ENCODE assay signal across 26 cellular contexts in the genomic region with DNA sequence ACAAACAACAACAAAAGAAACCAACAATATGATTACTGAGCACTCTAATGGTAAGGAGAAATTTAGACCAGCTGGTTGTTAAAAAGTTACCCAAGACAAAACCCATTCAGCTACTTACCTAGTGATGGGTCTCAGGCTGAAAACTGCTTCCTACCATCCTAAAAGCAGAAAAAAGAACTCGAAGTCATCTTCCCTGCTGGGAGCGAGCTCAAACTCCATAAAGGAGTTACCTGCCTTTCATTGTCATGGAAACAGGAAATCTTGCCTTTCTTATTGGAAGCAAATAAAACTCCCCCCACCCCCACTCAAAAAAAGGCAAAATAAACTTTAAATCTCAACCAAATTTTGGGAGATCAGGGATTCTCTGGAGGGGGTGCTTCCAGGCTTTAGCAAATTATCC.
DNase-seq lines count a peak whose midpoint lies in the region; ATAC-seq and TF ChIP-seq lines count a peak whose summit lies in the region.
"Had no signal": no experiment of that assay in that cellular context is flagged by ENCODE, and none has a peak within 500 bp of the region (broad histone marks: within the 10 kb centered on the region; RNA-seq: fewer than 3 reads in every experiment).

No MANE protein-coding gene starts in this region.

- H3K4me2 ChIP-seq in GM23338 (peak overlapping the region; percentile 8), MM.1S (ENCODE audit: low read depth, low read length) (peak overlapping the region; percentile 64; the same call in 1 of the 2 replicates), SU-DHL-6 (ENCODE audit: low read depth, low read length, poor library complexity, severe bottlenecking) (no peak overlapping the region)
- H3K4me2 ChIP-seq: SK-N-SH had no signal

- H3K4me1 ChIP-seq in GM23338 (ENCODE audit: insufficient read depth) (peaks cover 33% of the 10 kb centered on the region), MM.1S (ENCODE audit: low read length) (peaks cover 31% of the 10 kb centered on the region), iPS-18a (ENCODE audit: control insufficient read depth, low read depth, low read length) (peaks cover 15% of the 10 kb centered on the region), A673 (ENCODE audit: insufficient read depth, low read length, poor library complexity, severe bottlenecking) (no peaks in the 10 kb centered on the region)
- H3K4me1 ChIP-seq: HAP-1 had no signal

- H3K9ac ChIP-seq in MM.1S (ENCODE audit: low read length) (peak overlapping the region; percentile 46; the same call in 1 of the 2 replicates), SU-DHL-6 (ENCODE audit: low read length) (no peak overlapping the region), iPS-18a (ENCODE audit: low read length) (peak overlapping the region; percentile 10)
- H3K9ac ChIP-seq: SK-N-SH had no signal

- peak; percentile 50 for ATAC-seq in GM23338
- ATAC-seq: HepG2, PC-3 had no signal

- H3K4me3 ChIP-seq in GM23338 (no peak overlapping the region; the same call in 1 of the 2 replicates), MM.1S (ENCODE audit: low read length) (0 out of 2 replicates have a peak overlapping the region, but pooled peaks have one; percentile 13), SU-DHL-6 (ENCODE audit: insufficient read depth, low read length, poor library complexity, severe bottlenecking) (no peak overlapping the region), iPS-18a (ENCODE audit: low read length) (peak overlapping the region; percentile 6), A673 (ENCODE audit: low read depth, low read length, poor library complexity, severe bottlenecking) (no peak overlapping the region)
- H3K4me3 ChIP-seq: HAP-1 had no signal

- intact Hi-C loops in A673 (cut with micrococcal nuclease; ENCODE audit: unreplicated experiment): no loop called here

- peaks cover 47% of the 10 kb centered on the region for H3K36me3 Mint-ChIP-seq in GM23338 (ENCODE audit: low read depth)
- H3K36me3 Mint-ChIP-seq: CD14-positive monocyte; CD8-positive, alpha-beta memory T cell had no signal

- H2AFZ ChIP-seq in GM23338 (0 out of 2 replicates have a peak overlapping the region, but pooled peaks have one; percentile 0), MM.1S (ENCODE audit: low read length) (peak overlapping the region; percentile 54; the same call in 1 of the 2 replicates), SU-DHL-6 (ENCODE audit: low read depth, low read length, severe bottlenecking) (no peak overlapping the region)

- no peaks in the 10 kb centered on the region for H4K20me1 ChIP-seq in GM23338 (replicated peaks; ENCODE audit: insufficient read depth)
- no peaks in the 10 kb centered on the region for H4K20me1 ChIP-seq in MM.1S (ENCODE audit: insufficient read depth, low read length)
- H4K20me1 ChIP-seq in SU-DHL-6 (ENCODE audit: low read depth, low read length): no peaks in the 10 kb centered on the region

- no peak overlapping the region for H3K27ac Mint-ChIP-seq in GM23338
- H3K27ac Mint-ChIP-seq: CD14-positive monocyte; CD8-positive, alpha-beta memory T cell; HFFc6 had no signal

- POLR2A ChIA-PET in A673 (lab: Charles Lee; ENCODE audit: low non-redundant PET): no interaction called here

- TF ChIP-seq CTCF in GM23338 (conservative IDR thresholded peaks at IDR 0.05; ENCODE audit: low read depth in 2 of 2): no peak
- TF ChIP-seq CTCF in MM.1S (IDR thresholded peaks at IDR 0.05; ENCODE audit: low read length): no peak
- TF ChIP-seq CTCF in SU-DHL-6 (IDR thresholded peaks at IDR 0.05; ENCODE audit: insufficient read depth, low read length, poor library complexity, severe bottlenecking): no peak
- TF ChIP-seq CTCF in A673 (conservative IDR thresholded peaks at IDR 0.05; ENCODE audit: low read depth, low read length): no peak

- no peaks in the 10 kb centered on the region for H3K27me3 Mint-ChIP-seq in GM23338 (ENCODE audit: insufficient read depth, low read depth, poor library complexity)
- H3K27me3 Mint-ChIP-seq: CD8-positive, alpha-beta memory T cell had no signal

- H3K36me3 ChIP-seq in GM23338 (ENCODE audit: insufficient read depth) (peaks cover 12% of the 10 kb centered on the region), MM.1S (replicated peaks; ENCODE audit: insufficient read depth, low read length) (no peaks in the 10 kb centered on the region), SU-DHL-6 (ENCODE audit: low read length) (no peaks in the 10 kb centered on the region), iPS-18a (ENCODE audit: control insufficient read depth, low read depth, low read length) (no peaks in the 10 kb centered on the region), A673 (ENCODE audit: insufficient read depth, low read length, poor library complexity, severe bottlenecking) (no peaks in the 10 kb centered on the region)
- H3K36me3 ChIP-seq: HAP-1 had no signal

- H3K4me3 Mint-ChIP-seq in GM23338: no peak overlapping the region
- H3K4me3 Mint-ChIP-seq: CD14-positive monocyte; CD8-positive, alpha-beta memory T cell; HFFc6 had no signal

- H3K4me1 Mint-ChIP-seq in GM23338: peaks cover 29% of the 10 kb centered on the region
- H3K4me1 Mint-ChIP-seq: CD14-positive monocyte; CD8-positive, alpha-beta memory T cell had no signal

- DNase-seq in GM23338 (ENCODE audit: low spot score) (peak; percentile 55), MM.1S (no peak), GM03348 (ENCODE audit: low spot score) (no peak), pons (ENCODE audit: low spot score) (no peak), A673 (ENCODE audit: low spot score) (no peak), cerebellar nuclear complex (lab: John Stamatoyannopoulos, UW) (no peak)
- DNase-seq: AML-193; CD8-positive, alpha-beta memory T cell; HFFc6; MV-4-11; NCI-H1105; NCI-H1436 treated with DMSO at 0.1 percent for 48 hours; NCI-H187 treated with DMSO at 0.1 percent for 48 hours; NCI-H2107; NCI-H524 treated with DMSO at 0.1 percent for 48 hours; NCI-H774; NK-92 treated with Interleukin-12 subunit alpha and Interleukin-12 subunit beta, amount 100 ng/mL, for 24 hours; PC-3; SK-N-SH; T-helper 2 cell had no signal

- no peaks in the 10 kb centered on the region for H3K9me3 ChIP-seq in MM.1S (replicated peaks; ENCODE audit: insufficient read depth, low read length)
- no peaks in the 10 kb centered on the region for H3K9me3 ChIP-seq in SU-DHL-6 (ENCODE audit: insufficient read depth, low read length)
- H3K9me3 ChIP-seq in iPS-18a (ENCODE audit: control insufficient read depth, low read depth, low read length): peaks cover 7% of the 10 kb centered on the region
- no peaks in the 10 kb centered on the region for H3K9me3 ChIP-seq in A673 (ENCODE audit: low read depth, low read length, poor library complexity, severe bottlenecking)
- H3K9me3 ChIP-seq: HAP-1, SK-N-SH had no signal

- CTCF ChIA-PET in A673 (lab: Charles Lee): no interaction called here

- no peaks in the 10 kb centered on the region; the same call in 1 of the 2 replicates for H3K79me2 ChIP-seq in GM23338 (replicated peaks; ENCODE audit: insufficient read depth)
- H3K79me2 ChIP-seq in MM.1S (ENCODE audit: low read length): no peaks in the 10 kb centered on the region
- no peaks in the 10 kb centered on the region for H3K79me2 ChIP-seq in SU-DHL-6 (ENCODE audit: insufficient read depth, low read length)

- H3K27me3 ChIP-seq in GM23338 (ENCODE audit: insufficient read depth) (no peaks in the 10 kb centered on the region), MM.1S (replicated peaks; ENCODE audit: insufficient read depth, low read length) (no peaks in the 10 kb centered on the region), SU-DHL-6 (ENCODE audit: low read length) (no peaks in the 10 kb centered on the region), iPS-18a (ENCODE audit: control insufficient read depth, insufficient read depth, low read length) (no peaks in the 10 kb centered on the region), A673 (replicated peaks; ENCODE audit: insufficient read depth, low read depth, low read length, poor library complexity) (no peaks in the 10 kb centered on the region)

- H3K27ac ChIP-seq in GM23338 (ENCODE audit: low read depth) (peak overlapping the region; percentile 70), MM.1S (ENCODE audit: low read length) (peak overlapping the region; percentile 96), SU-DHL-6 (ENCODE audit: low read depth, low read length) (peak overlapping the region; percentile 73), iPS-18a (ENCODE audit: low read length) (no peak overlapping the region), A673 (ENCODE audit: low read depth, low read length, poor library complexity, severe bottlenecking) (no peak overlapping the region)
- H3K27ac ChIP-seq: HL-60 had no signal

- peaks cover 27% of the 10 kb centered on the region for H3K9me3 Mint-ChIP-seq in GM23338
- H3K9me3 Mint-ChIP-seq: HFFc6 had no signal

- no peaks in the 10 kb centered on the region for H3F3A ChIP-seq in GM23338 (replicated peaks; ENCODE audit: low read depth)
- peaks cover 25% of the 10 kb centered on the region for H3F3A ChIP-seq in MM.1S (ENCODE audit: insufficient read depth, low read length)
- no peaks in the 10 kb centered on the region for H3F3A ChIP-seq in SU-DHL-6 (ENCODE audit: insufficient read depth)

- H3K9me2 ChIP-seq in GM23338 (ENCODE audit: insufficient read depth) (no peaks in the 10 kb centered on the region), MM.1S (replicated peaks; ENCODE audit: insufficient read depth, low read length) (no peaks in the 10 kb centered on the region), SU-DHL-6 (replicated peaks; ENCODE audit: insufficient read depth, low read length) (no peaks in the 10 kb centered on the region)
- H3K9me2 ChIP-seq: SK-N-SH had no signal

- BruUV-seq in A673 (replicated peaks; lab: Mats Ljungman, UMichigan): no TSS peak

TF ChIP-seq in GM23338, 12 proteins besides CTCF, POLR2A, EP300 and RAD21 (continues in another document):
- TF ChIP-seq, protein P1, sequence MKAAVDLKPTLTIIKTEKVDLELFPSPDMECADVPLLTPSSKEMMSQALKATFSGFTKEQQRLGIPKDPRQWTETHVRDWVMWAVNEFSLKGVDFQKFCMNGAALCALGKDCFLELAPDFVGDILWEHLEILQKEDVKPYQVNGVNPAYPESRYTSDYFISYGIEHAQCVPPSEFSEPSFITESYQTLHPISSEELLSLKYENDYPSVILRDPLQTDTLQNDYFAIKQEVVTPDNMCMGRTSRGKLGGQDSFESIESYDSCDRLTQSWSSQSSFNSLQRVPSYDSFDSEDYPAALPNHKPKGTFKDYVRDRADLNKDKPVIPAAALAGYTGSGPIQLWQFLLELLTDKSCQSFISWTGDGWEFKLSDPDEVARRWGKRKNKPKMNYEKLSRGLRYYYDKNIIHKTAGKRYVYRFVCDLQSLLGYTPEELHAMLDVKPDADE (IDR thresholded peaks at IDR 0.05): no peak
- TF ChIP-seq CREB1 (CRISPR knock-in tag; IDR thresholded peaks at IDR 0.05; ENCODE audit: low read depth): no peak

Comparison
In these comparisons a context has a peak if more than half of its experiments do, and no peak if none do; other contexts are left out.
1. H3K27ac ChIP-seq: peak in GM23338 (single experiment), MM.1S (single experiment) and SU-DHL-6 (single experiment); none in iPS-18a (single experiment) and A673 (single experiment).
2. H3K4me3 ChIP-seq: peak in MM.1S (single experiment) and iPS-18a (single experiment); none in GM23338 (single experiment), SU-DHL-6 (single experiment) and A673 (single experiment).